24 cellular contexts compared by ENCODE assay signal in genomic region chr2:75194184-75194868, GRCh38. TPM values are rescaled to one million over a fixed set of nuclear protein-coding genes. Genes with fewer than 3 reads are reported as not detected.
"Had no signal": no experiment of that assay in that cellular context is flagged by ENCODE, and none has a peak within 500 bp of the region (broad histone marks: within the 10 kb centered on the region; RNA-seq: fewer than 3 reads in every experiment).

No MANE protein-coding gene starts in this region.

- H3K36me3 Mint-ChIP-seq: activated CD4-positive, alpha-beta memory T cell treated with anti-CD3 and anti-CD28 coated beads for 36 hours; activated CD8-positive, alpha-beta memory T cell treated with anti-CD3 and anti-CD28 coated beads, Interleukin-2, amount 10 ng/mL, durations not matched to agents 7 days and 5 days had no signal

- H3K27ac ChIP-seq: ascending aorta, breast epithelium, right atrium auricular region, suprapubic skin had no signal

- H3K4me3 ChIP-seq: ascending aorta, breast epithelium, right atrium auricular region, suprapubic skin had no signal

- H3K4me1 Mint-ChIP-seq: activated CD8-positive, alpha-beta memory T cell treated with anti-CD3 and anti-CD28 coated beads, Interleukin-2, amount 10 ng/mL, durations not matched to agents 7 days and 5 days; immature natural killer cell; nephron; T-helper 17 cell had no signal

- FAIRE-seq: small intestine had no signal

- H3K36me3 ChIP-seq: ascending aorta, breast epithelium, right atrium auricular region, suprapubic skin had no signal

- H3K9me3 ChIP-seq: ascending aorta, breast epithelium, right atrium auricular region, suprapubic skin had no signal

- H3K4me3 Mint-ChIP-seq: activated CD4-positive, alpha-beta memory T cell treated with anti-CD3 and anti-CD28 coated beads for 36 hours; activated CD8-positive, alpha-beta memory T cell treated with anti-CD3 and anti-CD28 coated beads, Interleukin-2, amount 10 ng/mL, durations not matched to agents 7 days and 5 days; activated naive CD4-positive, alpha-beta T cell treated with anti-CD3 and anti-CD28 coated beads for 36 hours; effector memory CD8-positive, alpha-beta T cell; immature natural killer cell; nephron; stimulated activated naive CD8-positive, alpha-beta T cell treated with anti-CD3 and anti-CD28 coated beads, Interleukin-15, Interleukin-2, amounts not matched to agents 100 ng/mL and 50 ng/mL, for 24 hours; T-helper 17 cell had no signal

- H3K27ac Mint-ChIP-seq: activated CD4-positive, alpha-beta memory T cell treated with anti-CD3 and anti-CD28 coated beads for 36 hours; activated CD8-positive, alpha-beta memory T cell treated with anti-CD3 and anti-CD28 coated beads, Interleukin-2, amount 10 ng/mL, durations not matched to agents 7 days and 5 days; activated naive CD4-positive, alpha-beta T cell treated with anti-CD3 and anti-CD28 coated beads for 36 hours; activated T-helper 2 cell treated with anti-CD3 and anti-CD28 coated beads, Interferon-gamma antibody, Interleukin-2, Interleukin-4, amounts not matched to agents 10 μg/mL and 5 μg/mL and 100 μg/mL, durations not matched to agents 14 hours and 24 hours and 36 hours; effector memory CD8-positive, alpha-beta T cell; immature natural killer cell; nephron; progenitor cell of endocrine pancreas; stimulated activated naive CD8-positive, alpha-beta T cell treated with anti-CD3 and anti-CD28 coated beads, Interleukin-15, Interleukin-2, amounts not matched to agents 100 ng/mL and 50 ng/mL, for 24 hours; T-helper 17 cell had no signal

- DNase-seq: activated CD4-positive, alpha-beta memory T cell treated with anti-CD3 and anti-CD28 coated beads for 36 hours; activated CD4-positive, alpha-beta T cell treated with anti-CD3 and anti-CD28 coated beads for 1 hour; activated CD8-positive, alpha-beta memory T cell treated with anti-CD3 and anti-CD28 coated beads, Interleukin-2, amount 10 ng/mL, durations not matched to agents 7 days and 5 days; activated naive CD4-positive, alpha-beta T cell treated with anti-CD3 and anti-CD28 coated beads for 36 hours; activated T-cell treated with anti-CD3 and anti-CD28 coated beads, Interleukin-2, amount 50 U/mL, for 1 hour; cerebellar nuclear complex; dermis blood vessel endothelial cell; effector memory CD8-positive, alpha-beta T cell; foreskin melanocyte; immature natural killer cell; mesendoderm; nucleus accumbens; small intestine; stimulated activated CD4-positive, alpha-beta T cell treated with anti-CD3 and anti-CD28 coated beads, Interleukin-4, amount 100 ng/mL, for 24 hours; T-helper 17 cell; trophoblast cell had no signal

- H3K9me3 Mint-ChIP-seq: activated CD4-positive, alpha-beta memory T cell treated with anti-CD3 and anti-CD28 coated beads for 36 hours; activated naive CD4-positive, alpha-beta T cell treated with anti-CD3 and anti-CD28 coated beads for 36 hours; activated T-helper 2 cell treated with anti-CD3 and anti-CD28 coated beads, Interferon-gamma antibody, Interleukin-2, Interleukin-4, amounts not matched to agents 10 μg/mL and 5 μg/mL and 100 μg/mL, durations not matched to agents 14 hours and 24 hours and 36 hours; effector memory CD8-positive, alpha-beta T cell; nephron; stimulated activated naive CD8-positive, alpha-beta T cell treated with anti-CD3 and anti-CD28 coated beads, Interleukin-15, Interleukin-2, amounts not matched to agents 100 ng/mL and 50 ng/mL, for 24 hours had no signal

- H3K27me3 ChIP-seq: ascending aorta, right atrium auricular region had no signal

- ATAC-seq: activated CD8-positive, alpha-beta memory T cell treated with anti-CD3 and anti-CD28 coated beads, Interleukin-2, amount 10 ng/mL, durations not matched to agents 7 days and 5 days; effector memory CD8-positive, alpha-beta T cell; T-helper 17 cell had no signal

RNA-seq across cellular contexts. Expression of gene TACR1, which starts 5.0 kb away (rescaled TPM):
- total RNA-seq: activated CD4-positive, alpha-beta memory T cell treated with anti-CD3 and anti-CD28 coated beads for 36 hours; activated CD8-positive, alpha-beta memory T cell treated with anti-CD3 and anti-CD28 coated beads, Interleukin-2, amount 10 ng/mL, durations not matched to agents 7 days and 5 days; activated naive CD4-positive, alpha-beta T cell treated with anti-CD3 and anti-CD28 coated beads for 36 hours; activated T-helper 2 cell treated with anti-CD3 and anti-CD28 coated beads, Interferon-gamma antibody, Interleukin-2, Interleukin-4, amounts not matched to agents 10 μg/mL and 5 μg/mL and 100 μg/mL, durations not matched to agents 14 hours and 24 hours and 36 hours; dermis blood vessel endothelial cell; T-helper 17 cell had no signal
